Comparison of ENCODE assay signal across 8 cellular contexts in genomic region chr4:174358823-174359222, GRCh38.
A peak's percentile ranks its signal among the peaks of the same experiment; 100 is the strongest.
DNase-seq lines count a peak whose midpoint lies in the region; ATAC-seq, FAIRE-seq and TF ChIP-seq lines count a peak whose summit lies in the region.

No MANE protein-coding gene starts in this region.

- intact Hi-C loops in Right ventricle myocardium inferior (cut with DNase I) (no loop called here), colonic mucosa (cut with DNase I) (no loop called here), HepG2 (cut with micrococcal nuclease; ENCODE audit: unreplicated experiment) (no loop called here)

- H3K27me3 ChIP-seq in BJ (ENCODE audit: control insufficient read depth, insufficient read depth, low read length) (no peaks in the 10 kb centered on the region), colonic mucosa (no peaks in the 10 kb centered on the region), HepG2 (ENCODE audit: control insufficient read depth in 1 of 2, insufficient read depth in 2 of 2, low read length in 2 of 2) (no peaks in the 10 kb centered on the region; a peak in 1 of 5 replicates)

- CTCF ChIA-PET in BJ (lab: Yijun Ruan, JAX): no interaction called here
- CTCF ChIA-PET in HepG2 (lab: Yijun Ruan, JAX; ENCODE audit: low intra/inter-chr PET ratio, low total read pairs): no interaction called here

- TF ChIP-seq POLR2A in HepG2 (IDR thresholded peaks at IDR 0.05; ENCODE audit: insufficient read depth in 1 of 2, low read depth in 2 of 2, low read length in 2 of 2): no peak

- TF ChIP-seq EP300 in HepG2 (IDR thresholded peaks at IDR 0.05; ENCODE audit: low read depth in 2 of 2, low read length in 2 of 2) (no peak), HepG2 (CRISPR knock-in tag; IDR thresholded peaks at IDR 0.05; ENCODE audit: borderline replicate concordance) (no peak)

- DNase-seq in BJ (ENCODE audit: low read depth) (peak; percentile 8), amniotic epithelial cell (ENCODE audit: low read depth) (peak; percentile 50), Right ventricle myocardium inferior (ENCODE audit: missing footprints) (no peak), SW480 (ENCODE audit: low spot score) (no peak), colonic mucosa (no peak), HepG2 (ENCODE audit: low spot score) (no peak)

- H3K36me3 ChIP-seq in BJ (ENCODE audit: control insufficient read depth, insufficient read depth, low read length): no peaks in the 10 kb centered on the region
- H3K36me3 ChIP-seq in colonic mucosa: no peaks in the 10 kb centered on the region
- H3K36me3 ChIP-seq in HepG2 (replicated peaks in 1 of 2; ENCODE audit: control insufficient read depth in 1 of 2, insufficient read depth in 2 of 2, low read length in 2 of 2): no peaks in the 10 kb centered on the region

- no peaks in the 10 kb centered on the region for H3K79me2 ChIP-seq in HepG2 (ENCODE audit: insufficient read depth, low read length)

- BruUV-seq in HepG2 (replicated peaks; lab: Mats Ljungman, UMichigan): no TSS peak

- TF ChIP-seq CTCF in BJ (IDR thresholded peaks at IDR 0.05; ENCODE audit: insufficient read depth, low read depth, low read length): no peak
- TF ChIP-seq CTCF in colonic mucosa (IDR thresholded peaks at IDR 0.05): no peak
- no peak for TF ChIP-seq CTCF in HepG2 (CRISPR knock-in tag; IDR thresholded peaks at IDR 0.05)

- no peak overlapping the region for H3K4me2 ChIP-seq in HepG2 (ENCODE audit: low read depth, low read length)

- H3K9ac ChIP-seq in colonic mucosa (ENCODE audit: low read depth in 2 of 2, low read length in 2 of 2) (no peak overlapping the region), HepG2 (ENCODE audit: insufficient read depth, low read depth, low read length) (no peak overlapping the region)

- POLR2A ChIA-PET in BJ (lab: Charles Lee) (no interaction called here), HepG2 (lab: Yijun Ruan, JAX) (no interaction called here)

- H4K20me1 ChIP-seq in HepG2 (ENCODE audit: insufficient read depth, low read length): no peaks in the 10 kb centered on the region

- no peak overlapping the region for H2AFZ ChIP-seq in HepG2 (ENCODE audit: low read length)

- no peak overlapping the region for H3K27ac ChIP-seq in colonic mucosa
- no peak overlapping the region for H3K27ac ChIP-seq in HepG2 (ENCODE audit: extremely low read length, insufficient read depth, low read length)

- 0% methylated on average over 1 of the region's 1 CpG for WGBS in HepG2 (ENCODE audit: low lambda C conversion rate)

- TF ChIP-seq RAD21 in HepG2 (CRISPR knock-in tag; IDR thresholded peaks at IDR 0.05): no peak

- H3K9me3 ChIP-seq in colonic mucosa (no peaks in the 10 kb centered on the region), HepG2 (ENCODE audit: low read length) (no peaks in the 10 kb centered on the region)

- H3K4me3 ChIP-seq in BJ (ENCODE audit: low read depth, low read length): no peak overlapping the region
- H3K4me3 ChIP-seq in colonic mucosa: no peak overlapping the region
- H3K4me3 ChIP-seq in HepG2 (replicated peaks in 1 of 3; ENCODE audit: insufficient read depth in 1 of 3, low read depth in 2 of 3, low read length in 3 of 3): no peak overlapping the region

- ATAC-seq in GM19372 (IDR thresholded peaks at IDR 0.05; ENCODE audit: low read depth, unreplicated experiment) (peak; percentile 93), HG03159 (IDR thresholded peaks at IDR 0.05; ENCODE audit: unreplicated experiment) (peak; percentile 99), Right ventricle myocardium inferior (no peak), HepG2 (no peak)

- in situ Hi-C loops in HepG2 (cut with HindIII; ENCODE audit: extremely low pct_ligation_motif_present, low pct_unique_long_range_greater_than_20kb): no loop called here

- H3K4me1 ChIP-seq in colonic mucosa (no peaks in the 10 kb centered on the region), HepG2 (ENCODE audit: insufficient read depth, low read length) (no peaks in the 10 kb centered on the region)

- no peak for FAIRE-seq in HepG2 (lab: Jason Lieb, UNC)

TF ChIP-seq in HepG2, 621 proteins besides CTCF, POLR2A, EP300 and RAD21 (continues in another document):
- TF ChIP-seq MTF2 (CRISPR knock-in tag; IDR thresholded peaks at IDR 0.05; ENCODE audit: borderline replicate concordance): no peak
- TF ChIP-seq ZBTB20 (CRISPR knock-in tag; IDR thresholded peaks at IDR 0.05; ENCODE audit: borderline replicate concordance, low read depth): no peak
- no peak for TF ChIP-seq NFIB (CRISPR knock-in tag; IDR thresholded peaks at IDR 0.05; ENCODE audit: borderline replicate concordance)
- no peak for TF ChIP-seq ZBTB42 (CRISPR knock-in tag; IDR thresholded peaks at IDR 0.05)
- TF ChIP-seq ZNF556 (CRISPR knock-in tag; IDR thresholded peaks at IDR 0.05; ENCODE audit: borderline replicate concordance): no peak
- no peak for TF ChIP-seq SYNCRIP (IDR thresholded peaks at IDR 0.05; ENCODE audit: insufficient read depth, low read depth, low read length)
- TF ChIP-seq ZNF44 (CRISPR knock-in tag; IDR thresholded peaks at IDR 0.05): no peak
- no peak for TF ChIP-seq KDM3A (CRISPR knock-in tag; IDR thresholded peaks at IDR 0.05; ENCODE audit: low read depth)
- no peak for TF ChIP-seq ONECUT2 (CRISPR knock-in tag; IDR thresholded peaks at IDR 0.05)
- TF ChIP-seq PATZ1 (CRISPR knock-in tag; IDR thresholded peaks at IDR 0.05): no peak
- no peak for TF ChIP-seq ATRX (CRISPR knock-in tag; IDR thresholded peaks at IDR 0.05; ENCODE audit: borderline replicate concordance)
- TF ChIP-seq RERE (CRISPR knock-in tag; IDR thresholded peaks at IDR 0.05; ENCODE audit: low read depth): no peak
- TF ChIP-seq ZNF276 (CRISPR knock-in tag; IDR thresholded peaks at IDR 0.05; ENCODE audit: low read depth): no peak
- no peak for TF ChIP-seq KLF9 (CRISPR knock-in tag; IDR thresholded peaks at IDR 0.05; ENCODE audit: low read depth)
- no peak for TF ChIP-seq RARA (CRISPR knock-in tag; IDR thresholded peaks at IDR 0.05)

Comparison
In these comparisons a context has a peak if more than half of its experiments do, and no peak if none do; other contexts are left out.
1. DNase-seq: peak in BJ (single experiment) and amniotic epithelial cell (single experiment); none in Right ventricle myocardium inferior (single experiment), SW480 (single experiment), colonic mucosa (single experiment) and HepG2 (single experiment).
2. ATAC-seq: peak in GM19372 (single experiment) and HG03159 (single experiment); none in Right ventricle myocardium inferior (single experiment) and HepG2 (single experiment).